Comparison of ENCODE assay signal across 1 cellular context in the genomic region with DNA sequence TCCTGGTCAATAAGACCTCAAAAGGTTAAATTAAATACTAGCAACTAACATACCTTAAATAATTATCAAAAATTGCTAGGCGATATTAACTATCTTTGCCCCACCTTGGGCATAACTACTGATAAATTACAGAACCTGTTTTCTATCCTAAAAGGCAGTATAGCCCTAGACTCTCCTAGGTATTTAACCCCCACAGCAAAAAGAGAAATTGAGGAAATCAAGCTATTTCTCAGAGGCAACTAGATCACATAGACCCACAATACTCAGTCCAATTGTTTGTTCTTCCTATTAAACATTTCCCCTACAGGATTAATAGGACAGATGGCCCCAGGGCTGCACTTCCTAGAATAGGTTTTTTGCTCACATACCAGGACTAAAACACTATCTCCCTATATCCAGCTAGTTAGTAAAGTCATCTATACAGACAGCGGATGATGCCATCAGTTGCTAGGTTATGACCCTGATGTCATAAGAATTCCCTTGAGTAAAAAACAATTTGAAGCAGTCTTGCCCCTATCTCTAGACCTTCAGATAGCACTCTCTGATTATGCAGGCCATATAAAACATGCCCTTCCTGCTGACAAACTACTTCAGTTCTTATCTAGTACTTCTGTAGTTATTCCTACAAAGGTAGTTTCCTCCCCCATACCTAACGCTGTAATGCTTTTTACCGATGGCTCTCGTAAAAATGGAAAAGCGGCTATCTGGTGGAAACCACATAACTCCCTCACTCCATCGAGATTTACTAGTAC.
A peak's percentile ranks its signal among the peaks of the same experiment; 100 is the strongest.
TF ChIP-seq lines count a peak whose summit lies in the region.

No MANE protein-coding gene starts in this region.

TF ChIP-seq in K562, 482 proteins besides CTCF, POLR2A, EP300 and RAD21 (continued from another document and continues in another):
- TF ChIP-seq, protein P1, sequence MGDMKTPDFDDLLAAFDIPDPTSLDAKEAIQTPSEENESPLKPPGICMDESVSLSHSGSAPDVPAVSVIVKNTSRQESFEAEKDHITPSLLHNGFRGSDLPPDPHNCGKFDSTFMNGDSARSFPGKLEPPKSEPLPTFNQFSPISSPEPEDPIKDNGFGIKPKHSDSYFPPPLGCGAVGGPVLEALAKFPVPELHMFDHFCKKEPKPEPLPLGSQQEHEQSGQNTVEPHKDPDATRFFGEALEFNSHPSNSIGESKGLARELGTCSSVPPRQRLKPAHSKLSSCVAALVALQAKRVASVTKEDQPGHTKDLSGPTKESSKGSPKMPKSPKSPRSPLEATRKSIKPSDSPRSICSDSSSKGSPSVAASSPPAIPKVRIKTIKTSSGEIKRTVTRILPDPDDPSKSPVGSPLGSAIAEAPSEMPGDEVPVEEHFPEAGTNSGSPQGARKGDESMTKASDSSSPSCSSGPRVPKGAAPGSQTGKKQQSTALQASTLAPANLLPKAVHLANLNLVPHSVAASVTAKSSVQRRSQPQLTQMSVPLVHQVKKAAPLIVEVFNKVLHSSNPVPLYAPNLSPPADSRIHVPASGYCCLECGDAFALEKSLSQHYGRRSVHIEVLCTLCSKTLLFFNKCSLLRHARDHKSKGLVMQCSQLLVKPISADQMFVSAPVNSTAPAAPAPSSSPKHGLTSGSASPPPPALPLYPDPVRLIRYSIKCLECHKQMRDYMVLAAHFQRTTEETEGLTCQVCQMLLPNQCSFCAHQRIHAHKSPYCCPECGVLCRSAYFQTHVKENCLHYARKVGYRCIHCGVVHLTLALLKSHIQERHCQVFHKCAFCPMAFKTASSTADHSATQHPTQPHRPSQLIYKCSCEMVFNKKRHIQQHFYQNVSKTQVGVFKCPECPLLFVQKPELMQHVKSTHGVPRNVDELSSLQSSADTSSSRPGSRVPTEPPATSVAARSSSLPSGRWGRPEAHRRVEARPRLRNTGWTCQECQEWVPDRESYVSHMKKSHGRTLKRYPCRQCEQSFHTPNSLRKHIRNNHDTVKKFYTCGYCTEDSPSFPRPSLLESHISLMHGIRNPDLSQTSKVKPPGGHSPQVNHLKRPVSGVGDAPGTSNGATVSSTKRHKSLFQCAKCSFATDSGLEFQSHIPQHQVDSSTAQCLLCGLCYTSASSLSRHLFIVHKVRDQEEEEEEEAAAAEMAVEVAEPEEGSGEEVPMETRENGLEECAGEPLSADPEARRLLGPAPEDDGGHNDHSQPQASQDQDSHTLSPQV (IDR thresholded peaks at IDR 0.05) = peak; percentile 27; the same call in 1 of the 2 replicates
- TF ChIP-seq ETV1 (tag; conservative IDR thresholded peaks at IDR 0.05; ENCODE audit: low read depth) (no peak), RHOXF2B (CRISPR knock-in tag; conservative IDR thresholded peaks at IDR 0.05) (no peak), RFX1 (IDR thresholded peaks at IDR 0.05) (peak; percentile 43; the same call in 1 of the 2 replicates), TAF9B (IDR thresholded peaks at IDR 0.05; ENCODE audit: partially characterized antibody) (no peak), CBFA2T3 (IDR thresholded peaks at IDR 0.05) (peak; percentile 79), HDAC1 (IDR thresholded peaks at IDR 0.05) (peak in 1 of 2 experiments; percentile 75; a peak in 2 of 4 replicates), PHF8 (IDR thresholded peaks at IDR 0.05; ENCODE audit: borderline replicate concordance, low read length) (no peak), EGR1 (conservative IDR thresholded peaks at IDR 0.05) (0 out of 2 replicates have a peak, but pooled peaks have one; percentile 11), KLF16 (IDR thresholded peaks at IDR 0.05) (peak; percentile 59; the same call in 1 of the 2 replicates), SOX6 (IDR thresholded peaks at IDR 0.05) (peak; percentile 84), CREB1 (IDR thresholded peaks at IDR 0.05) (peak; percentile 61; the same call in 1 of the 2 replicates), CREB1 (CRISPR knock-in tag; IDR thresholded peaks at IDR 0.05) (no peak), FOXP1 (CRISPR knock-in tag; IDR thresholded peaks at IDR 0.05) (no peak), SETDB1 (IDR thresholded peaks at IDR 0.05; ENCODE audit: low read length) (no peak), TARDBP (IDR thresholded peaks at IDR 0.05) (no peak), RCOR1 (IDR thresholded peaks at IDR 0.05; ENCODE audit: borderline replicate concordance in 1 of 2, low read depth in 2 of 2, low read length in 2 of 2) (peak in 1 of 2 experiments; percentile 94; a peak in 3 of 4 replicates), SAFB2 (IDR thresholded peaks at IDR 0.05; ENCODE audit: borderline replicate concordance, low read depth, low read length, severe bottlenecking) (no peak), KDM1A (IDR thresholded peaks at IDR 0.05) (peak; percentile 97), ZNF146 (CRISPR knock-in tag; IDR thresholded peaks at IDR 0.05; ENCODE audit: unreplicated experiment) (no peak), HNRNPH1 (optimal IDR thresholded peaks at IDR 0.05; ENCODE audit: low read depth, low read length) (no peak)
- TF ChIP-seq, protein P2, sequence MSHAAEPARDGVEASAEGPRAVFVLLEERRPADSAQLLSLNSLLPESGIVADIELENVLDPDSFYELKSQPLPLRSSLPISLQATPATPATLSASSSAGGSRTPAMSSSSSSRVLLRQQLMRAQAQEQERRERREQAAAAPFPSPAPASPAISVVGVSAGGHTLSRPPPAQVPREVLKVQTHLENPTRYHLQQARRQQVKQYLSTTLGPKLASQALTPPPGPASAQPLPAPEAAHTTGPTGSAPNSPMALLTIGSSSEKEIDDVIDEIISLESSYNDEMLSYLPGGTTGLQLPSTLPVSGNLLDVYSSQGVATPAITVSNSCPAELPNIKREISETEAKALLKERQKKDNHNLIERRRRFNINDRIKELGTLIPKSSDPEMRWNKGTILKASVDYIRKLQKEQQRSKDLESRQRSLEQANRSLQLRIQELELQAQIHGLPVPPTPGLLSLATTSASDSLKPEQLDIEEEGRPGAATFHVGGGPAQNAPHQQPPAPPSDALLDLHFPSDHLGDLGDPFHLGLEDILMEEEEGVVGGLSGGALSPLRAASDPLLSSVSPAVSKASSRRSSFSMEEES (CRISPR knock-in tag; IDR thresholded peaks at IDR 0.05) = no peak
- TF ChIP-seq, protein P3, sequence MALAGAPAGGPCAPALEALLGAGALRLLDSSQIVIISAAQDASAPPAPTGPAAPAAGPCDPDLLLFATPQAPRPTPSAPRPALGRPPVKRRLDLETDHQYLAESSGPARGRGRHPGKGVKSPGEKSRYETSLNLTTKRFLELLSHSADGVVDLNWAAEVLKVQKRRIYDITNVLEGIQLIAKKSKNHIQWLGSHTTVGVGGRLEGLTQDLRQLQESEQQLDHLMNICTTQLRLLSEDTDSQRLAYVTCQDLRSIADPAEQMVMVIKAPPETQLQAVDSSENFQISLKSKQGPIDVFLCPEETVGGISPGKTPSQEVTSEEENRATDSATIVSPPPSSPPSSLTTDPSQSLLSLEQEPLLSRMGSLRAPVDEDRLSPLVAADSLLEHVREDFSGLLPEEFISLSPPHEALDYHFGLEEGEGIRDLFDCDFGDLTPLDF (CRISPR knock-in tag; IDR thresholded peaks at IDR 0.05) = no peak
- TF ChIP-seq, protein P4, sequence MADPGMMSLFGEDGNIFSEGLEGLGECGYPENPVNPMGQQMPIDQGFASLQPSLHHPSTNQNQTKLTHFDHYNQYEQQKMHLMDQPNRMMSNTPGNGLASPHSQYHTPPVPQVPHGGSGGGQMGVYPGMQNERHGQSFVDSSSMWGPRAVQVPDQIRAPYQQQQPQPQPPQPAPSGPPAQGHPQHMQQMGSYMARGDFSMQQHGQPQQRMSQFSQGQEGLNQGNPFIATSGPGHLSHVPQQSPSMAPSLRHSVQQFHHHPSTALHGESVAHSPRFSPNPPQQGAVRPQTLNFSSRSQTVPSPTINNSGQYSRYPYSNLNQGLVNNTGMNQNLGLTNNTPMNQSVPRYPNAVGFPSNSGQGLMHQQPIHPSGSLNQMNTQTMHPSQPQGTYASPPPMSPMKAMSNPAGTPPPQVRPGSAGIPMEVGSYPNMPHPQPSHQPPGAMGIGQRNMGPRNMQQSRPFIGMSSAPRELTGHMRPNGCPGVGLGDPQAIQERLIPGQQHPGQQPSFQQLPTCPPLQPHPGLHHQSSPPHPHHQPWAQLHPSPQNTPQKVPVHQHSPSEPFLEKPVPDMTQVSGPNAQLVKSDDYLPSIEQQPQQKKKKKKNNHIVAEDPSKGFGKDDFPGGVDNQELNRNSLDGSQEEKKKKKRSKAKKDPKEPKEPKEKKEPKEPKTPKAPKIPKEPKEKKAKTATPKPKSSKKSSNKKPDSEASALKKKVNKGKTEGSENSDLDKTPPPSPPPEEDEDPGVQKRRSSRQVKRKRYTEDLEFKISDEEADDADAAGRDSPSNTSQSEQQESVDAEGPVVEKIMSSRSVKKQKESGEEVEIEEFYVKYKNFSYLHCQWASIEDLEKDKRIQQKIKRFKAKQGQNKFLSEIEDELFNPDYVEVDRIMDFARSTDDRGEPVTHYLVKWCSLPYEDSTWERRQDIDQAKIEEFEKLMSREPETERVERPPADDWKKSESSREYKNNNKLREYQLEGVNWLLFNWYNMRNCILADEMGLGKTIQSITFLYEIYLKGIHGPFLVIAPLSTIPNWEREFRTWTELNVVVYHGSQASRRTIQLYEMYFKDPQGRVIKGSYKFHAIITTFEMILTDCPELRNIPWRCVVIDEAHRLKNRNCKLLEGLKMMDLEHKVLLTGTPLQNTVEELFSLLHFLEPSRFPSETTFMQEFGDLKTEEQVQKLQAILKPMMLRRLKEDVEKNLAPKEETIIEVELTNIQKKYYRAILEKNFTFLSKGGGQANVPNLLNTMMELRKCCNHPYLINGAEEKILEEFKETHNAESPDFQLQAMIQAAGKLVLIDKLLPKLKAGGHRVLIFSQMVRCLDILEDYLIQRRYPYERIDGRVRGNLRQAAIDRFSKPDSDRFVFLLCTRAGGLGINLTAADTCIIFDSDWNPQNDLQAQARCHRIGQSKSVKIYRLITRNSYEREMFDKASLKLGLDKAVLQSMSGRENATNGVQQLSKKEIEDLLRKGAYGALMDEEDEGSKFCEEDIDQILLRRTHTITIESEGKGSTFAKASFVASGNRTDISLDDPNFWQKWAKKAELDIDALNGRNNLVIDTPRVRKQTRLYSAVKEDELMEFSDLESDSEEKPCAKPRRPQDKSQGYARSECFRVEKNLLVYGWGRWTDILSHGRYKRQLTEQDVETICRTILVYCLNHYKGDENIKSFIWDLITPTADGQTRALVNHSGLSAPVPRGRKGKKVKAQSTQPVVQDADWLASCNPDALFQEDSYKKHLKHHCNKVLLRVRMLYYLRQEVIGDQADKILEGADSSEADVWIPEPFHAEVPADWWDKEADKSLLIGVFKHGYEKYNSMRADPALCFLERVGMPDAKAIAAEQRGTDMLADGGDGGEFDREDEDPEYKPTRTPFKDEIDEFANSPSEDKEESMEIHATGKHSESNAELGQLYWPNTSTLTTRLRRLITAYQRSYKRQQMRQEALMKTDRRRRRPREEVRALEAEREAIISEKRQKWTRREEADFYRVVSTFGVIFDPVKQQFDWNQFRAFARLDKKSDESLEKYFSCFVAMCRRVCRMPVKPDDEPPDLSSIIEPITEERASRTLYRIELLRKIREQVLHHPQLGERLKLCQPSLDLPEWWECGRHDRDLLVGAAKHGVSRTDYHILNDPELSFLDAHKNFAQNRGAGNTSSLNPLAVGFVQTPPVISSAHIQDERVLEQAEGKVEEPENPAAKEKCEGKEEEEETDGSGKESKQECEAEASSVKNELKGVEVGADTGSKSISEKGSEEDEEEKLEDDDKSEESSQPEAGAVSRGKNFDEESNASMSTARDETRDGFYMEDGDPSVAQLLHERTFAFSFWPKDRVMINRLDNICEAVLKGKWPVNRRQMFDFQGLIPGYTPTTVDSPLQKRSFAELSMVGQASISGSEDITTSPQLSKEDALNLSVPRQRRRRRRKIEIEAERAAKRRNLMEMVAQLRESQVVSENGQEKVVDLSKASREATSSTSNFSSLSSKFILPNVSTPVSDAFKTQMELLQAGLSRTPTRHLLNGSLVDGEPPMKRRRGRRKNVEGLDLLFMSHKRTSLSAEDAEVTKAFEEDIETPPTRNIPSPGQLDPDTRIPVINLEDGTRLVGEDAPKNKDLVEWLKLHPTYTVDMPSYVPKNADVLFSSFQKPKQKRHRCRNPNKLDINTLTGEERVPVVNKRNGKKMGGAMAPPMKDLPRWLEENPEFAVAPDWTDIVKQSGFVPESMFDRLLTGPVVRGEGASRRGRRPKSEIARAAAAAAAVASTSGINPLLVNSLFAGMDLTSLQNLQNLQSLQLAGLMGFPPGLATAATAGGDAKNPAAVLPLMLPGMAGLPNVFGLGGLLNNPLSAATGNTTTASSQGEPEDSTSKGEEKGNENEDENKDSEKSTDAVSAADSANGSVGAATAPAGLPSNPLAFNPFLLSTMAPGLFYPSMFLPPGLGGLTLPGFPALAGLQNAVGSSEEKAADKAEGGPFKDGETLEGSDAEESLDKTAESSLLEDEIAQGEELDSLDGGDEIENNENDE (IDR thresholded peaks at IDR 0.05; ENCODE audit: low read depth, low read length) = no peak
- TF ChIP-seq, protein P5, sequence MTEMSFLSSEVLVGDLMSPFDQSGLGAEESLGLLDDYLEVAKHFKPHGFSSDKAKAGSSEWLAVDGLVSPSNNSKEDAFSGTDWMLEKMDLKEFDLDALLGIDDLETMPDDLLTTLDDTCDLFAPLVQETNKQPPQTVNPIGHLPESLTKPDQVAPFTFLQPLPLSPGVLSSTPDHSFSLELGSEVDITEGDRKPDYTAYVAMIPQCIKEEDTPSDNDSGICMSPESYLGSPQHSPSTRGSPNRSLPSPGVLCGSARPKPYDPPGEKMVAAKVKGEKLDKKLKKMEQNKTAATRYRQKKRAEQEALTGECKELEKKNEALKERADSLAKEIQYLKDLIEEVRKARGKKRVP (CRISPR knock-in tag; IDR thresholded peaks at IDR 0.05) = no peak
- TF ChIP-seq, protein P6, sequence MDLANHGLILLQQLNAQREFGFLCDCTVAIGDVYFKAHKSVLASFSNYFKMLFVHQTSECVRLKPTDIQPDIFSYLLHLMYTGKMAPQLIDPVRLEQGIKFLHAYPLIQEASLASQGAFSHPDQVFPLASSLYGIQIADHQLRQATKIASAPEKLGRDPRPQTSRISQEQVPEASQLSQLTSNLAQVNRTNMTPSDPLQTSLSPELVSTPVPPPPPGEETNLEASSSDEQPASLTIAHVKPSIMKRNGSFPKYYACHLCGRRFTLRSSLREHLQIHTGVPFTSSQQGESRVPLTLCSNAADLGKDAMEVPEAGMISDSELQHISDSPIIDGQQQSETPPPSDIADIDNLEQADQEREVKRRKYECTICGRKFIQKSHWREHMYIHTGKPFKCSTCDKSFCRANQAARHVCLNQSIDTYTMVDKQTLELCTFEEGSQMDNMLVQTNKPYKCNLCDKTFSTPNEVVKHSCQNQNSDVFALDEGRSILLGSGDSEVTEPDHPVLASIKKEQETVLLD (IDR thresholded peaks at IDR 0.05) = no peak
- TF ChIP-seq, protein P7, sequence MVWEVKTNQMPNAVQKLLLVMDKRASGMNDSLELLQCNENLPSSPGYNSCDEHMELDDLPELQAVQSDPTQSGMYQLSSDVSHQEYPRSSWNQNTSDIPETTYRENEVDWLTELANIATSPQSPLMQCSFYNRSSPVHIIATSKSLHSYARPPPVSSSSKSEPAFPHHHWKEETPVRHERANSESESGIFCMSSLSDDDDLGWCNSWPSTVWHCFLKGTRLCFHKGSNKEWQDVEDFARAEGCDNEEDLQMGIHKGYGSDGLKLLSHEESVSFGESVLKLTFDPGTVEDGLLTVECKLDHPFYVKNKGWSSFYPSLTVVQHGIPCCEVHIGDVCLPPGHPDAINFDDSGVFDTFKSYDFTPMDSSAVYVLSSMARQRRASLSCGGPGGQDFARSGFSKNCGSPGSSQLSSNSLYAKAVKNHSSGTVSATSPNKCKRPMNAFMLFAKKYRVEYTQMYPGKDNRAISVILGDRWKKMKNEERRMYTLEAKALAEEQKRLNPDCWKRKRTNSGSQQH (CRISPR knock-in tag; IDR thresholded peaks at IDR 0.05) = no peak
- TF ChIP-seq, protein P8, sequence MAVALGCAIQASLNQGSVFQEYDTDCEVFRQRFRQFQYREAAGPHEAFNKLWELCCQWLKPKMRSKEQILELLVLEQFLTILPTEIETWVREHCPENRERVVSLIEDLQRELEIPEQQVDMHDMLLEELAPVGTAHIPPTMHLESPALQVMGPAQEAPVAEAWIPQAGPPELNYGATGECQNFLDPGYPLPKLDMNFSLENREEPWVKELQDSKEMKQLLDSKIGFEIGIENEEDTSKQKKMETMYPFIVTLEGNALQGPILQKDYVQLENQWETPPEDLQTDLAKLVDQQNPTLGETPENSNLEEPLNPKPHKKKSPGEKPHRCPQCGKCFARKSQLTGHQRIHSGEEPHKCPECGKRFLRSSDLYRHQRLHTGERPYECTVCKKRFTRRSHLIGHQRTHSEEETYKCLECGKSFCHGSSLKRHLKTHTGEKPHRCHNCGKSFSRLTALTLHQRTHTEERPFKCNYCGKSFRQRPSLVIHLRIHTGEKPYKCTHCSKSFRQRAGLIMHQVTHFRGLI (CRISPR knock-in tag; IDR thresholded peaks at IDR 0.05) = no peak
